In the genomic region with DNA sequence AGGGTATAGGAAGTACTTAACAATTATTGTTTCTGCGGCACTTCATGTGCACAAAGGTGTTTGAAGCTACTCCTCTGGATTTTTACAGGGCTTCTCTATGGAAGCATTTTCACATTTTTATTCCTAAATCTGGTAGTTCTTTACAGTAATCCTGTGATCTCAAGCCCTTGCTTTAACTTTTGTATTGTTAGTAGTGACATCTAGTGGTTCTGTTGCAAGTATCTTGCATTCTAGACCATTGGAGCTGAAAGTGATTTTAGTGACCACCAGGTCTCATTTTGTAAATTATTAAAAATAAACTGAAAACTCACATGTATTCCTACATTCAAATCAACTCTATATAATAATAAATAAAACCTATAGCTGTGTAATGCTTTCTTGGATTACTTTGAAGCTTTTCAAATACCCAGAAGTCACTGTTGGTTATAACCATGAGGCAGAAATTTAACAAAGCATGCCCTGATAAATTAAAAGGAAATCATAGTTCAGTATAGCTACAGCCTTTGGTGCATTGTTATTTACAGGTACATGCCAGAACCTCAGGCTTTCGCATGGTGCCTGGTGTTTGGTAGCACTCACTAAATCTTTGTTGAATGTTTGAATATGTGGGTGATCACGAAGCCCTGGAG, we compare ENCODE assay signal across 8 cellular contexts. TPM values are rescaled to one million over a fixed set of nuclear protein-coding genes. Genes with fewer than 3 reads are reported as not detected.
DNase-seq lines count a peak whose midpoint lies in the region; ATAC-seq, FAIRE-seq and TF ChIP-seq lines count a peak whose summit lies in the region.

No MANE protein-coding gene starts in this region.

- no peak for ATAC-seq in left cardiac atrium
- ATAC-seq in HG02798 (IDR thresholded peaks at IDR 0.05; ENCODE audit: poor library complexity, unreplicated experiment) = no peak
- ATAC-seq in Right ventricle myocardium superior (ENCODE audit: poor library complexity) = no peak

- no peak overlapping the region for H3K4me3 ChIP-seq in cardiac muscle cell
- H3K4me3 ChIP-seq in PC-9 = no peak overlapping the region
- no peak overlapping the region for H3K4me3 ChIP-seq in fibroblast of mammary gland (ENCODE audit: control insufficient read depth, low read depth, low read length)

- H3K4me2 ChIP-seq in PC-9 = no peak overlapping the region

- H3K27ac ChIP-seq in cardiac muscle cell (no peak overlapping the region), PC-9 (no peak overlapping the region)

- no peaks in the 10 kb centered on the region for H3K9me2 ChIP-seq in PC-9 (ENCODE audit: insufficient read depth)

- H3F3A ChIP-seq in PC-9 (ENCODE audit: insufficient read depth, low read depth) = no peaks in the 10 kb centered on the region; the same call in 1 of the 2 replicates

- POLR2A ChIA-PET in PC-9 (lab: Charles Lee; ENCODE audit: unreplicated experiment) = no interaction called here

- peak; percentile 61 for TF ChIP-seq CTCF in cardiac muscle cell (IDR thresholded peaks at IDR 0.05; ENCODE audit: low read depth, low read length)
- TF ChIP-seq CTCF in PC-9 (conservative IDR thresholded peaks at IDR 0.05) = peak; percentile 57
- TF ChIP-seq CTCF in fibroblast of mammary gland (conservative IDR thresholded peaks at IDR 0.05; ENCODE audit: control insufficient read depth, insufficient read depth, low read depth, low read length) = peak; percentile 47

- FAIRE-seq in urothelium cell line (lab: Jason Lieb, UNC) = no peak

- no peaks in the 10 kb centered on the region for H3K79me2 ChIP-seq in PC-9 (ENCODE audit: low read depth)

- no peaks in the 10 kb centered on the region for H3K9me3 ChIP-seq in cardiac muscle cell (ENCODE audit: low read depth)
- H3K9me3 ChIP-seq in PC-9 (ENCODE audit: insufficient read depth, low read depth) = no peaks in the 10 kb centered on the region

- DNase-seq in cardiac muscle cell (ENCODE audit: low read depth in 1 of 2, low spot score in 1 of 2) = peak; percentile 21 to 59
- DNase-seq in left cardiac atrium = no peak
- no peak for DNase-seq in PC-9
- peak; percentile 53 for DNase-seq in fibroblast of mammary gland (ENCODE audit: low read depth)
- DNase-seq in urothelium cell line (ENCODE audit: low spot score) = peak; percentile 11
- no peak for DNase-seq in stimulated activated CD8-positive, alpha-beta memory T cell treated with anti-CD3 and anti-CD28 coated beads, Interleukin-4, amount 100 ng/mL, for 48 hours
- no peak for DNase-seq in Right ventricle myocardium superior

- H3K27me3 ChIP-seq in cardiac muscle cell = no peaks in the 10 kb centered on the region
- no peaks in the 10 kb centered on the region for H3K27me3 ChIP-seq in PC-9 (ENCODE audit: insufficient read depth, low read depth)

- BruUV-seq in PC-9 (replicated peaks; lab: Mats Ljungman, UMichigan) = no TSS peak

- CTCF ChIA-PET in PC-9 (lab: Charles Lee) = no interaction called here

- no peaks in the 10 kb centered on the region for H4K20me1 ChIP-seq in PC-9 (ENCODE audit: insufficient read depth)

- no peaks in the 10 kb centered on the region for H3K36me3 ChIP-seq in cardiac muscle cell
- H3K36me3 ChIP-seq in PC-9 (ENCODE audit: low read depth) = no peaks in the 10 kb centered on the region

- no peak overlapping the region for H2AFZ ChIP-seq in PC-9

- H3K4me1 ChIP-seq in cardiac muscle cell (ENCODE audit: low read depth) (peaks cover 5% of the 10 kb centered on the region), PC-9 (replicated peaks; ENCODE audit: insufficient read depth) (no peaks in the 10 kb centered on the region)

- intact Hi-C loops in left cardiac atrium (cut with DNase I) = no loop called here
- intact Hi-C loops in PC-9 (cut with micrococcal nuclease; ENCODE audit: unreplicated experiment) = no loop called here
- intact Hi-C loops in Right ventricle myocardium superior (cut with DNase I) = no loop called here

RNA-seq across cellular contexts. Expression of a gene that starts 18.9 kb away (rescaled TPM):
- total RNA-seq in cardiac muscle cell (1,239 and 1,612 TPM in 2 replicates), left cardiac atrium (1,000 to 10,000 TPM; 1,197 to 1,309 TPM), PC-9 (2021) (1,620 and 2,191 TPM in 2 replicates), Right ventricle myocardium superior (1,193 TPM)
- 702 and 842 TPM in 2 replicates for polyA plus RNA-seq in cardiac muscle cell

Comparison
In these comparisons a context has a peak if more than half of its experiments do, and no peak if none do; other contexts are left out.
1. DNase-seq: peak in cardiac muscle cell (2 of 2), fibroblast of mammary gland (single experiment) and urothelium cell line (single experiment); none in left cardiac atrium (single experiment), PC-9 (0 of 2), stimulated activated CD8-positive, alpha-beta memory T cell treated with anti-CD3 and anti-CD28 coated beads, Interleukin-4, amount 100 ng/mL, for 48 hours (single experiment) and Right ventricle myocardium superior (single experiment).
2. Peak in every context shown above with its lines, with median percentiles within 50 percentile points of each other: CTCF ChIP-seq.